Comparison of ENCODE assay signal across 10 cellular contexts in the genomic region with DNA sequence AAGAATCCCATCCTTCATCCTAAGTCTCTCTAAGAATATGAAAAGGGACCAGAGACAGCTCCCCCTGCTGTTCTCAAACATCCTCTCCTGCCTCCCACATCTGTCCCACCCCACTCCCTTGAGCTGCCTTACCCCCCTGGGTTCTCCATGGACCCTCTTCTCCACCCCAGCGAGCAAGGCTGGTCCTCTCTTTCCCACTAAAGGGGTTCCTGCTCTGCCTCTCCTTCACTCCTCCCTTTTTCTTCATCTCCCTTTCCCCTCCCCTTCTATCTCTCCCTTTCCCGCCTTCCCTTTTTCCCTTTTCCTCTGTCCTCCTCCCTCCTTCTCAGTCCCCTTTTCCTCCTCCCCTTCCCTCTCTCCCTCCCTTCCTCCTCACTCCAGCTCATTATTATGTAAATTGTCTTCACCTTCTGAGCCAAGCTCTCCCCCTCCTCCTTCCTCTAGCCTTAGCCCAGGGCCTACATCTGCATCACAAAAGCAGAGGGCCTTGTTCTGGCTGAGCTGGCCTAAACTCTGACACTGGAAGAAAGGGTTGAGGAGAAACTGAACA.
A peak's percentile ranks its signal among the peaks of the same experiment; 100 is the strongest.
DNase-seq lines count a peak whose midpoint lies in the region; ATAC-seq and TF ChIP-seq lines count a peak whose summit lies in the region.
"Had no signal": no experiment of that assay in that cellular context is flagged by ENCODE, and none has a peak within 500 bp of the region (broad histone marks: within the 10 kb centered on the region; RNA-seq: fewer than 3 reads in every experiment).

No MANE protein-coding gene starts in this region.

- DNase-seq in Ammon's horn (ENCODE audit: low spot score) (peak; percentile 81), HCT116 (ENCODE audit: low read depth, low spot score) (no peak), SK-MEL-5 (ENCODE audit: low read depth, low spot score) (peak; percentile 55), NCI-H187 (lab: John Stamatoyannopoulos, UW) (no peak)
- no peak for DNase-seq in stimulated activated CD4-positive, alpha-beta T cell treated with anti-CD3 and anti-CD28 coated beads, Interleukin-2, amount 100 ng/mL, for 48 hours
- DNase-seq: sigmoid colon had no signal

- H3K27me3 ChIP-seq in HCT116 (ENCODE audit: insufficient read depth, low read length): peaks cover 5% of the 10 kb centered on the region; the same call in 1 of the 2 replicates
- H3K27me3 ChIP-seq in iPS-18a (ENCODE audit: control insufficient read depth, insufficient read depth, low read length): no peaks in the 10 kb centered on the region
- H3K27me3 ChIP-seq: ascending aorta, sigmoid colon had no signal

- in situ Hi-C loops in SK-MEL-5 (cut with HindIII; ENCODE audit: low pct_unique_long_range_greater_than_20kb, low sequenced_read_pairs): no loop called here

- POLR2A ChIA-PET in HCT116 (lab: Charles Lee): no interaction called here

- no peak overlapping the region for H2AFZ ChIP-seq in HCT116 (ENCODE audit: low read depth, low read length, poor library complexity, severe bottlenecking)

- TF ChIP-seq CTCF in HCT116 (IDR thresholded peaks at IDR 0.05 in 2 of 3, conservative IDR thresholded peaks at IDR 0.05 in 1 of 3; ENCODE audit: borderline replicate concordance in 1 of 3, insufficient read depth in 1 of 3, low read depth in 2 of 3, low read length in 2 of 3): peak; percentile 6 to 59 (median 55); a peak in 4 of 6 replicates

- H3K9ac ChIP-seq in HCT116 (ENCODE audit: low read length) (no peak overlapping the region), iPS-18a (ENCODE audit: low read length) (no peak overlapping the region)

- H3K9me3 ChIP-seq in HCT116 (ENCODE audit: control insufficient read depth in 1 of 2, insufficient read depth in 1 of 2, low read depth in 1 of 2, low read length in 2 of 2) (no peaks in the 10 kb centered on the region), iPS-18a (ENCODE audit: control insufficient read depth, low read depth, low read length) (no peaks in the 10 kb centered on the region)
- H3K9me3 ChIP-seq: ascending aorta, sigmoid colon had no signal

- no peaks in the 10 kb centered on the region for H4K20me1 ChIP-seq in HCT116 (ENCODE audit: insufficient read depth)

- H3K36me3 ChIP-seq in HCT116 (ENCODE audit: control insufficient read depth in 1 of 2, insufficient read depth in 2 of 2, low read length in 2 of 2) (no peaks in the 10 kb centered on the region), iPS-18a (ENCODE audit: control insufficient read depth, low read depth, low read length) (no peaks in the 10 kb centered on the region)
- H3K36me3 ChIP-seq: ascending aorta had no signal

- ATAC-seq in HCT116 (peak; percentile 72), GM21528 (IDR thresholded peaks at IDR 0.05; ENCODE audit: low FRiP score, unreplicated experiment) (no peak), HG03139 (IDR thresholded peaks at IDR 0.05; ENCODE audit: unreplicated experiment) (no peak)

- no TSS peak for BruUV-seq in HCT116 (replicated peaks; lab: Mats Ljungman, UMichigan)

- no peak overlapping the region for H3K4me2 ChIP-seq in HCT116 (ENCODE audit: low read length)

- no peak for TF ChIP-seq POLR2A in HCT116 (IDR thresholded peaks at IDR 0.05; ENCODE audit: borderline replicate concordance, extremely low read depth, insufficient read depth, insufficient read length)

- H3K27ac ChIP-seq in HCT116 (ENCODE audit: low read depth, low read length) (no peak overlapping the region), iPS-18a (ENCODE audit: low read length) (no peak overlapping the region)
- H3K27ac ChIP-seq: ascending aorta, sigmoid colon had no signal

- H3K4me3 ChIP-seq in HCT116 (replicated peaks in 1 of 2; ENCODE audit: low read depth in 1 of 2, low read length in 2 of 2) (no peak overlapping the region), iPS-18a (ENCODE audit: low read length) (peak overlapping the region; percentile 35)
- H3K4me3 ChIP-seq: ascending aorta, sigmoid colon had no signal

- no peaks in the 10 kb centered on the region for H3K9me2 ChIP-seq in HCT116 (ENCODE audit: insufficient read depth)

- peak; percentile 19 for TF ChIP-seq RAD21 in HCT116 (IDR thresholded peaks at IDR 0.05; ENCODE audit: low read depth)

- intact Hi-C loops in HCT116 (cut with micrococcal nuclease): loop anchor here (10.0 kb wide), 1 partner anchor 237 kb away; no protein-coding TSS in a partner anchor

- H3K4me1 ChIP-seq in HCT116 (ENCODE audit: control insufficient read depth in 1 of 2, insufficient read depth in 2 of 2, low read length in 2 of 2): no peaks in the 10 kb centered on the region
- peaks cover 38% of the 10 kb centered on the region for H3K4me1 ChIP-seq in iPS-18a (ENCODE audit: control insufficient read depth, low read depth, low read length)
- H3K4me1 ChIP-seq: ascending aorta had no signal

- RAD21 ChIA-PET in HCT116 (lab: Charles Lee; ENCODE audit: low non-redundant PET in 1 of 2, low total read pairs in 2 of 2, uncharacterized antibody in 2 of 2, unreplicated experiment in 2 of 2): no interaction called here

- CTCF ChIA-PET in HCT116 (lab: Charles Lee): interaction anchor here (1.0 to 2.2 kb wide), 4 partner anchors 11 to 240 kb away, joined by 3 to 7 read pairs (median 4); no protein-coding TSS in a partner anchor

- H3K79me2 ChIP-seq in HCT116 (ENCODE audit: insufficient read depth, low read length): no peaks in the 10 kb centered on the region

TF ChIP-seq in HCT116, 20 proteins besides CTCF, POLR2A, EP300 and RAD21:
- TF ChIP-seq FOSL1 (IDR thresholded peaks at IDR 0.05; ENCODE audit: low read depth): no peak
- TF ChIP-seq SRF (IDR thresholded peaks at IDR 0.05; ENCODE audit: low read depth): no peak
- TF ChIP-seq EGR1 (IDR thresholded peaks at IDR 0.05; ENCODE audit: low read depth): no peak
- TF ChIP-seq ZFX (IDR thresholded peaks at IDR 0.05): no peak
- no peak for TF ChIP-seq ATF3 (IDR thresholded peaks at IDR 0.05)

Comparison
In these comparisons a context has a peak if more than half of its experiments do, and no peak if none do; other contexts are left out.
1. DNase-seq: peak in Ammon's horn (single experiment) and SK-MEL-5 (single experiment); none in HCT116 (single experiment), stimulated activated CD4-positive, alpha-beta T cell treated with anti-CD3 and anti-CD28 coated beads, Interleukin-2, amount 100 ng/mL, for 48 hours (0 of 2) and NCI-H187 (0 of 2).